Comparison of ENCODE assay signal across 14 cellular contexts in genomic region chr21:31099122-31099521, GRCh38.
DNase-seq lines count a peak whose midpoint lies in the region; ATAC-seq and TF ChIP-seq lines count a peak whose summit lies in the region.
"Had no signal": no experiment of that assay in that cellular context is flagged by ENCODE, and none has a peak within 500 bp of the region (broad histone marks: within the 10 kb centered on the region; RNA-seq: fewer than 3 reads in every experiment).

No MANE protein-coding gene starts in this region.

- no peaks in the 10 kb centered on the region for H4K20me1 ChIP-seq in mammary epithelial cell (ENCODE audit: insufficient read depth, low read length)

- H3K4me3 ChIP-seq in mammary epithelial cell (replicated peaks in 1 of 3; ENCODE audit: insufficient read depth in 1 of 3, low read depth in 2 of 3, low read length in 3 of 3) (no peak overlapping the region), breast epithelium (no peak overlapping the region), esophagus muscularis mucosa (no peak overlapping the region), right cardiac atrium (ENCODE audit: low read length) (no peak overlapping the region)
- H3K4me3 ChIP-seq: K562, PC-9, SJCRH30 had no signal

- no peak for TF ChIP-seq CTCF in mammary epithelial cell (conservative IDR thresholded peaks at IDR 0.05 in 1 of 2, IDR thresholded peaks at IDR 0.05 in 1 of 2; ENCODE audit: extremely low read depth in 1 of 2, insufficient read depth in 1 of 2, low read depth in 1 of 2, low read length in 2 of 2)
- TF ChIP-seq CTCF in breast epithelium (IDR thresholded peaks at IDR 0.05): no peak
- TF ChIP-seq CTCF in esophagus muscularis mucosa (IDR thresholded peaks at IDR 0.05): no peak

- H3K27ac ChIP-seq in mammary epithelial cell (ENCODE audit: insufficient read depth, low read depth, low read length) (no peak overlapping the region), breast epithelium (no peak overlapping the region), esophagus muscularis mucosa (replicated peaks in 1 of 4) (no peak overlapping the region), right cardiac atrium (ENCODE audit: low read length) (no peak overlapping the region)
- H3K27ac ChIP-seq: 22Rv1, C4-2B, PC-9, SJCRH30 had no signal

- dilution Hi-C loops in mammary epithelial cell (cut with HindIII; ENCODE audit: low sequenced_read_pairs): loop anchor here (25.0 kb wide), 1 partner anchor 488 kb away; no protein-coding TSS in a partner anchor

- peaks cover 19% of the 10 kb centered on the region for H3K27me3 Mint-ChIP-seq in stimulated activated memory B cell treated with anti-CD40 and anti-IgM and Interleukin-4, amounts not matched to agents 10 μg/mL and 1 μg/mL and 100 μg/mL, for 72 hours

- intact Hi-C loops in mammary epithelial cell (cut with micrococcal nuclease): loop anchor here (5.0 kb wide), 1 partner anchor 483 kb away; no protein-coding TSS in a partner anchor
- intact Hi-C loops in breast epithelium (cut with DNase I; ENCODE audit: low total_unique reads): loop anchor here (10.0 kb wide), 1 partner anchor 86 kb away; no protein-coding TSS in a partner anchor
- intact Hi-C loops in esophagus muscularis mucosa (cut with DNase I): loop anchor here (10.0 kb wide), 1 partner anchor 506 kb away; no protein-coding TSS in a partner anchor
- intact Hi-C loops in right cardiac atrium (cut with DNase I): loop anchor here in 3 of 4 donors (2.0 to 5.0 kb wide), 2 partner anchors 82 to 83 kb away; no protein-coding TSS in a partner anchor

- peaks cover 7% of the 10 kb centered on the region for H3K4me1 Mint-ChIP-seq in stimulated activated memory B cell treated with anti-CD40 and anti-IgM and Interleukin-4, amounts not matched to agents 10 μg/mL and 1 μg/mL and 100 μg/mL, for 72 hours

- TF ChIP-seq POLR2A in breast epithelium (IDR thresholded peaks at IDR 0.05): no peak
- TF ChIP-seq POLR2A in esophagus muscularis mucosa (IDR thresholded peaks at IDR 0.05; ENCODE audit: low read depth): no peak

- BruUV-seq in mammary epithelial cell (replicated peaks; lab: Mats Ljungman, UMichigan): no TSS peak

- H3K79me2 ChIP-seq in mammary epithelial cell (ENCODE audit: insufficient read depth, low read length): no peaks in the 10 kb centered on the region

- H3K27ac Mint-ChIP-seq in stimulated activated memory B cell treated with anti-CD40 and anti-IgM and Interleukin-4, amounts not matched to agents 10 μg/mL and 1 μg/mL and 100 μg/mL, for 72 hours: no peak overlapping the region
- H3K27ac Mint-ChIP-seq: B cell had no signal

- no peaks in the 10 kb centered on the region for H3K9me3 Mint-ChIP-seq in stimulated activated memory B cell treated with anti-CD40 and anti-IgM and Interleukin-4, amounts not matched to agents 10 μg/mL and 1 μg/mL and 100 μg/mL, for 72 hours

- H3K4me3 Mint-ChIP-seq in stimulated activated memory B cell treated with anti-CD40 and anti-IgM and Interleukin-4, amounts not matched to agents 10 μg/mL and 1 μg/mL and 100 μg/mL, for 72 hours: no peak overlapping the region
- H3K4me3 Mint-ChIP-seq: B cell had no signal

- H2AFZ ChIP-seq in mammary epithelial cell (ENCODE audit: low read depth, low read length): peak overlapping the region; percentile 28
- H2AFZ ChIP-seq: PC-9 had no signal

- H3K9me3 ChIP-seq in mammary epithelial cell (replicated peaks; ENCODE audit: insufficient read depth, low read length) (no peaks in the 10 kb centered on the region), breast epithelium (no peaks in the 10 kb centered on the region), esophagus muscularis mucosa (no peaks in the 10 kb centered on the region), right cardiac atrium (ENCODE audit: control insufficient read depth, low read length) (no peaks in the 10 kb centered on the region)

- H3K4me1 ChIP-seq in mammary epithelial cell (ENCODE audit: insufficient read depth, low read length) (no peaks in the 10 kb centered on the region), breast epithelium (no peaks in the 10 kb centered on the region), esophagus muscularis mucosa (no peaks in the 10 kb centered on the region), right cardiac atrium (ENCODE audit: control insufficient read depth, insufficient read depth, low read length) (peaks cover 1% of the 10 kb centered on the region)
- H3K4me1 ChIP-seq: SJCRH30 had no signal

- peak; percentile 24 for DNase-seq in NCI-H748 (lab: John Stamatoyannopoulos, UW; ENCODE audit: unreplicated experiment)
- no peak for DNase-seq in NCI-H748 treated with DMSO at 0.1 percent for 48 hours (lab: John Stamatoyannopoulos, UW)
- no peak for DNase-seq in mammary epithelial cell
- no peak for DNase-seq in breast epithelium (ENCODE audit: low spot score in 2 of 2)
- peak; percentile 57 for DNase-seq in esophagus muscularis mucosa (ENCODE audit: extremely low spot score)
- DNase-seq in right cardiac atrium: no peak
- DNase-seq in stimulated activated naive CD4-positive, alpha-beta T cell treated with Interleukin-2 at 50 U/mL for 16 hours (lab: John Stamatoyannopoulos, UW): no peak

- CTCF ChIA-PET in mammary epithelial cell (lab: Charles Lee; ENCODE audit: low non-redundant PET): no interaction called here

- WGBS in mammary epithelial cell (ENCODE audit: low coverage, missing lambda C conversion rate): 66% methylated on average over 14 of the region's 14 CpGs
- 79% methylated on average over 14 of the region's 14 CpGs for whole genome bisulfite sequencing in esophagus muscularis mucosa
- 73% methylated on average over 14 of the region's 14 CpGs for WGBS in right cardiac atrium

- no peak overlapping the region for H3K9ac ChIP-seq in mammary epithelial cell (ENCODE audit: insufficient read depth, low read length)

- H3K36me3 Mint-ChIP-seq in stimulated activated memory B cell treated with anti-CD40 and anti-IgM and Interleukin-4, amounts not matched to agents 10 μg/mL and 1 μg/mL and 100 μg/mL, for 72 hours: no peaks in the 10 kb centered on the region

- TF ChIP-seq EP300 in esophagus muscularis mucosa (IDR thresholded peaks at IDR 0.05): no peak

- H3K4me2 ChIP-seq in mammary epithelial cell (ENCODE audit: insufficient read depth, low read depth, low read length): no peak overlapping the region
- H3K4me2 ChIP-seq: PC-9 had no signal

- no peak for ATAC-seq in stimulated activated memory B cell treated with anti-CD40 and anti-IgM and Interleukin-4, amounts not matched to agents 10 μg/mL and 1 μg/mL and 100 μg/mL, for 72 hours
- ATAC-seq in right cardiac atrium: no peak

- H3K27me3 ChIP-seq in mammary epithelial cell (ENCODE audit: insufficient read depth, low read length) (no peaks in the 10 kb centered on the region), breast epithelium (no peaks in the 10 kb centered on the region), esophagus muscularis mucosa (peaks cover 0 to 14% (median 0%) of the 10 kb centered on the region in 4 donors), right cardiac atrium (ENCODE audit: control insufficient read depth, insufficient read depth) (no peaks in the 10 kb centered on the region)
- H3K27me3 ChIP-seq: SJCRH30 had no signal

- in situ Hi-C loops in mammary epithelial cell (cut with MboI; ENCODE audit: low sequenced_read_pairs in 2 of 2): loop anchor here in 1 of 2 donors (5.0 kb wide), 1 partner anchor 503 kb away; no protein-coding TSS in a partner anchor

- H3K36me3 ChIP-seq in mammary epithelial cell (ENCODE audit: insufficient read depth, low read length) (no peaks in the 10 kb centered on the region), breast epithelium (no peaks in the 10 kb centered on the region), esophagus muscularis mucosa (no peaks in the 10 kb centered on the region)
- H3K36me3 ChIP-seq: SJCRH30 had no signal

Comparison
In these comparisons a context has a peak if more than half of its experiments do, and no peak if none do; other contexts are left out.
1. DNase-seq: peak in NCI-H748 (single experiment) and esophagus muscularis mucosa (single experiment); none in NCI-H748 treated with DMSO at 0.1 percent for 48 hours (single experiment), mammary epithelial cell (single experiment), breast epithelium (0 of 2), right cardiac atrium (0 of 3) and stimulated activated naive CD4-positive, alpha-beta T cell treated with Interleukin-2 at 50 U/mL for 16 hours (single experiment).